Comparison of ENCODE assay signal across 11 cellular contexts in genomic region chr17:41061969-41062368, GRCh38. TPM values are rescaled to one million over a fixed set of nuclear protein-coding genes. Genes with fewer than 3 reads are reported as not detected.
DNase-seq lines count a peak whose midpoint lies in the region; ATAC-seq and TF ChIP-seq lines count a peak whose summit lies in the region.
"Had no signal": no experiment of that assay in that cellular context is flagged by ENCODE, and none has a peak within 500 bp of the region (broad histone marks: within the 10 kb centered on the region; RNA-seq: fewer than 3 reads in every experiment).

No MANE protein-coding gene starts in this region.

- H3K36me3 ChIP-seq in Peyer's patch, result no peaks in the 10 kb centered on the region

- H3K9me3 ChIP-seq in Peyer's patch, result no peaks in the 10 kb centered on the region

- no peaks in the 10 kb centered on the region for H3K27me3 ChIP-seq in Peyer's patch

- TF ChIP-seq CTCF in cardiac fibroblast (IDR thresholded peaks at IDR 0.05; ENCODE audit: low read depth, low read length) (no peak), retinal pigment epithelial cell (conservative IDR thresholded peaks at IDR 0.05; ENCODE audit: low read depth, low read length) (no peak), Peyer's patch (IDR thresholded peaks at IDR 0.05) (no peak)

- no peak for TF ChIP-seq POLR2A in Peyer's patch (IDR thresholded peaks at IDR 0.05)

- no peak overlapping the region for H3K4me3 ChIP-seq in cardiac fibroblast (replicated peaks in 1 of 2; ENCODE audit: low read depth in 2 of 2, low read length in 2 of 2)
- no peak overlapping the region for H3K4me3 ChIP-seq in retinal pigment epithelial cell (ENCODE audit: low read length)
- no peak overlapping the region for H3K4me3 ChIP-seq in Peyer's patch

- no peak for ATAC-seq in HG03095 (IDR thresholded peaks at IDR 0.05; ENCODE audit: unreplicated experiment)
- ATAC-seq: T-cell had no signal

- DNase-seq in H4 (ENCODE audit: low spot score) (peak; percentile 56), cardiac fibroblast (ENCODE audit: low read depth in 2 of 2) (peak; percentile 46 to 88), retinal pigment epithelial cell (ENCODE audit: low read depth) (peak; percentile 87), Peyer's patch (no peak), middle frontal gyrus (ENCODE audit: extremely low spot score, low spot score) (no peak)
- DNase-seq: activated CD8-positive, alpha-beta memory T cell treated with anti-CD3 and anti-CD28 coated beads, Interleukin-2, amount 50 U/mL, for 48 hours; NCI-H2227 treated with DMSO at 0.1 percent for 48 hours; stimulated activated CD8-positive, alpha-beta memory T cell treated with anti-CD3 and anti-CD28 coated beads, Interleukin-4, amount 100 ng/mL, for 48 hours; T-cell had no signal

- no peaks in the 10 kb centered on the region for H3K4me1 ChIP-seq in Peyer's patch

- no peak overlapping the region for H3K27ac ChIP-seq in Peyer's patch

RNA-seq across cellular contexts. Expression of gene KRTAP2-3, which starts 2.1 kb away (rescaled TPM):
- 0.21 TPM in 1 of 2 replicates, not detected in the other for total RNA-seq in H4 (2014; rRNA removed; shearing (Covaris generic))
- not detected for total RNA-seq in Peyer's patch
- total RNA-seq: pulmonary artery endothelial cell, T-cell had no signal

RNA-seq across cellular contexts. Expression of gene KRTAP2-4, which starts 3.7 kb away (rescaled TPM):
- total RNA-seq in H4 (2014; rRNA removed; shearing (Covaris generic)), result not detected in 2 replicates
- not detected for total RNA-seq in Peyer's patch
- total RNA-seq: pulmonary artery endothelial cell, T-cell had no signal

RNA-seq across cellular contexts. Expression of gene KRTAP2-2, which starts 6.9 kb away (rescaled TPM):
- total RNA-seq in H4 (2014; rRNA removed; shearing (Covaris generic)), result not detected in 2 replicates
- not detected for total RNA-seq in Peyer's patch
- total RNA-seq: pulmonary artery endothelial cell, T-cell had no signal

RNA-seq across cellular contexts. Expression of gene KRTAP2-1, which starts 14.9 kb away (rescaled TPM):
- total RNA-seq in H4 (2014; rRNA removed; shearing (Covaris generic)), result not detected in 2 replicates
- total RNA-seq in Peyer's patch, result not detected
- total RNA-seq: pulmonary artery endothelial cell, T-cell had no signal

RNA-seq across cellular contexts. Expression of gene KRTAP1-1, which starts 20.7 kb away (rescaled TPM):
- not detected in 2 replicates for total RNA-seq in H4 (2014; rRNA removed; shearing (Covaris generic))
- not detected for total RNA-seq in Peyer's patch
- total RNA-seq: pulmonary artery endothelial cell, T-cell had no signal

Comparison
In these comparisons a context has a peak if more than half of its experiments do, and no peak if none do; other contexts are left out.
1. DNase-seq: peak in H4 (single experiment), cardiac fibroblast (2 of 2) and retinal pigment epithelial cell (single experiment); none in Peyer's patch (0 of 3) and middle frontal gyrus (single experiment).